ENCODE assay signal across 8 cellular contexts in genomic region chr5:74767579-74767913, GRCh38. TPM values are rescaled to one million over a fixed set of nuclear protein-coding genes. Genes with fewer than 3 reads are reported as not detected.
A peak's percentile ranks its signal among the peaks of the same experiment; 100 is the strongest.
DNase-seq lines count a peak whose midpoint lies in the region; ATAC-seq and TF ChIP-seq lines count a peak whose summit lies in the region.

No MANE protein-coding gene starts in this region.

- no peaks in the 10 kb centered on the region for H3K9me3 ChIP-seq in HUES48 (ENCODE audit: control insufficient read depth, insufficient read depth, low read length)

- peaks cover 50% of the 10 kb centered on the region for H3K36me3 ChIP-seq in HUES48 (ENCODE audit: control insufficient read depth, insufficient read depth, low read length)

- H3K4me1 Mint-ChIP-seq in activated T-cell treated with anti-CD3 and anti-CD28 coated beads, Interleukin-2, amount 50 U/mL, for 72 hours (ENCODE audit: low read depth): peaks cover 41% of the 10 kb centered on the region

- H3K4me3 ChIP-seq in HUES48 (ENCODE audit: low read depth, low read length): peak overlapping the region; percentile 99
- H3K4me3 ChIP-seq in fibroblast of villous mesenchyme (ENCODE audit: low read depth, low read length): peak overlapping the region; percentile 100

- peak overlapping the region; percentile 60 for H3K9ac ChIP-seq in HUES48 (ENCODE audit: low read depth, low read length)

- ATAC-seq in GM21423 (IDR thresholded peaks at IDR 0.05; ENCODE audit: unreplicated experiment): peak; percentile 25
- no peak for ATAC-seq in activated T-cell treated with anti-CD3 and anti-CD28 coated beads, Interleukin-2, amount 50 U/mL, for 72 hours (replicated peaks in 1 of 2)
- ATAC-seq in omental fat pad (ENCODE audit: low FRiP score): peak; percentile 48
- no peak for ATAC-seq in GM18873 (IDR thresholded peaks at IDR 0.05; ENCODE audit: low FRiP score, unreplicated experiment)

- peak overlapping the region; percentile 98 for H3K27ac Mint-ChIP-seq in activated T-cell treated with anti-CD3 and anti-CD28 coated beads, Interleukin-2, amount 50 U/mL, for 72 hours

- peaks cover 5% of the 10 kb centered on the region; the same call in 1 of the 2 replicates for H3K4me1 ChIP-seq in HUES48 (ENCODE audit: control insufficient read depth, insufficient read depth, low read length)

- peak overlapping the region; percentile 96 to 97 for H3K4me3 Mint-ChIP-seq in activated T-cell treated with anti-CD3 and anti-CD28 coated beads, Interleukin-2, amount 50 U/mL, for 72 hours

- H3K27ac ChIP-seq in HUES48 (ENCODE audit: low read depth, low read length): peak overlapping the region; percentile 63

- DNase-seq in NCI-H2029 treated with DMSO at 0.1 percent for 48 hours (lab: John Stamatoyannopoulos, UW): peak; percentile 3
- no peak for DNase-seq in NCI-H2029 (lab: John Stamatoyannopoulos, UW)
- no peak for DNase-seq in activated T-cell treated with anti-CD3 and anti-CD28 coated beads, Interleukin-2, amount 50 U/mL, for 72 hours
- peak; percentile 78 for DNase-seq in fibroblast of villous mesenchyme (ENCODE audit: low read depth)
- no peak for DNase-seq in omental fat pad (ENCODE audit: low spot score)

- H3K27me3 ChIP-seq in HUES48 (ENCODE audit: control insufficient read depth, insufficient read depth, low read length): no peaks in the 10 kb centered on the region

- TF ChIP-seq CTCF in fibroblast of villous mesenchyme (IDR thresholded peaks at IDR 0.05; ENCODE audit: insufficient read depth, low read depth, low read length) (no peak), omental fat pad (IDR thresholded peaks at IDR 0.05) (no peak)

- H3K27me3 Mint-ChIP-seq in activated T-cell treated with anti-CD3 and anti-CD28 coated beads, Interleukin-2, amount 50 U/mL, for 72 hours (ENCODE audit: low read depth): no peaks in the 10 kb centered on the region

- no peaks in the 10 kb centered on the region for H3K9me3 Mint-ChIP-seq in activated T-cell treated with anti-CD3 and anti-CD28 coated beads, Interleukin-2, amount 50 U/mL, for 72 hours

- peaks cover 0 to 23% of the 10 kb centered on the region in 2 donors for H3K36me3 Mint-ChIP-seq in activated T-cell treated with anti-CD3 and anti-CD28 coated beads, Interleukin-2, amount 50 U/mL, for 72 hours (ENCODE audit: insufficient read depth in 2 of 2)

RNA-seq across cellular contexts. Expression of gene NSA2, which starts 0.5 kb away (rescaled TPM):
- total RNA-seq in activated T-cell treated with anti-CD3 and anti-CD28 coated beads, Interleukin-2, amount 50 U/mL, for 72 hours: 10 to 100 TPM; 53.1 to 62.4 TPM
- total RNA-seq in fibroblast of villous mesenchyme (66.1 and 74.4 TPM in 2 replicates), omental fat pad (100 to 1,000 TPM in 2 of 4 donors, 10 to 100 TPM in 2; 86.1 to 115 (median 101) TPM)

RNA-seq across cellular contexts. Expression of gene GFM2, which starts 0.6 kb away (rescaled TPM):
- 10 to 100 TPM; 22.7 to 23.5 TPM for total RNA-seq in activated T-cell treated with anti-CD3 and anti-CD28 coated beads, Interleukin-2, amount 50 U/mL, for 72 hours
- 30.6 and 53.5 TPM in 2 replicates for total RNA-seq in fibroblast of villous mesenchyme
- 10 to 100 TPM; 15.9 to 23.5 (median 18.3) TPM for total RNA-seq in omental fat pad

Comparison
In these comparisons a context has a peak if more than half of its experiments do, and no peak if none do; other contexts are left out.
1. DNase-seq: peak in NCI-H2029 treated with DMSO at 0.1 percent for 48 hours (single experiment) and fibroblast of villous mesenchyme (single experiment); none in NCI-H2029 (single experiment), activated T-cell treated with anti-CD3 and anti-CD28 coated beads, Interleukin-2, amount 50 U/mL, for 72 hours (0 of 2) and omental fat pad (single experiment).
2. ATAC-seq: peak in GM21423 (single experiment) and omental fat pad (single experiment); none in activated T-cell treated with anti-CD3 and anti-CD28 coated beads, Interleukin-2, amount 50 U/mL, for 72 hours (0 of 2) and GM18873 (single experiment).